27 cellular contexts compared by ENCODE assay signal in the genomic region with DNA sequence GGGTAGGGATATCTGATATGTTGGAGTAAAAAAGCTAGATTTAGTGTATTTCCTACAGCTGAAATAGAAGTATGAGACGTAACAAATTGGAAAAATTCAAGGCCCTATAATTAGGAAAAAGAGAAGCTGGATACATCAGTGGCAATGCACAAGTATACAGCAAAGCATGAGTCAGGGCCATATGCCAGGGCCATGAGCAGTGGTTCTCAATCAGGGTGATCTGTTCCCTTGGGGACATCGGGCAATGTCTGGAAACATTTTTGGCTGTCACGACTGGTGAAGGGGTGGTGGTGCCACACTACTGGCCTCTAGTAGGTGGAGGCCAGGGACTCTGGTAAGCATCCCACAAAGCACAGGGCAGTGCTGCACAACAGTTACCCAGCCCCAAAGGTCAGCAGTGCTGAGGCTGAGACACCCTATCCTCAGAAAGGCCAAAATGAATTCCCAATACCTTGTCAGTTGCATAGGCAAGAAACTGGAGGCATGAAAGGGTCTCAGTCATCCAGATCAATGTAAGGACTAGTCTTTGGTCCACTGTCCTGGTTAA. TPM values are rescaled to one million over a fixed set of nuclear protein-coding genes. Genes with fewer than 3 reads are reported as not detected.
DNase-seq lines count a peak whose midpoint lies in the region; ATAC-seq and TF ChIP-seq lines count a peak whose summit lies in the region.
"Had no signal": no experiment of that assay in that cellular context is flagged by ENCODE, and none has a peak within 500 bp of the region (broad histone marks: within the 10 kb centered on the region; RNA-seq: fewer than 3 reads in every experiment).

No MANE protein-coding gene starts in this region.

- no peak overlapping the region for H3K23ac ChIP-seq in neuronal stem cell (ENCODE audit: low read depth, low read length, poor library complexity)

- no peak overlapping the region for H3K9ac ChIP-seq in endodermal cell (ENCODE audit: extremely low read depth, low read length, poor library complexity, severe bottlenecking)
- no peak overlapping the region for H3K9ac ChIP-seq in neuronal stem cell (ENCODE audit: low read depth, low read length, poor library complexity)

- H4K8ac ChIP-seq in neuronal stem cell (ENCODE audit: low read depth, low read length) = peak overlapping the region; percentile 70

- H3K27ac ChIP-seq in CD4-positive, CD25-positive, alpha-beta regulatory T cell (ENCODE audit: insufficient read depth, low read length, poor library complexity, severe bottlenecking) = no peak overlapping the region
- no peak overlapping the region for H3K27ac ChIP-seq in GM23338 (ENCODE audit: low read depth)
- no peak overlapping the region for H3K27ac ChIP-seq in endodermal cell (ENCODE audit: low read depth, low read length)
- H3K27ac ChIP-seq in neuronal stem cell (replicated peaks; ENCODE audit: low read length) = no peak overlapping the region
- no peak overlapping the region for H3K27ac ChIP-seq in A673 (ENCODE audit: low read depth, low read length, poor library complexity, severe bottlenecking)
- H3K27ac ChIP-seq: C4-2B, SJSA1 had no signal

- no peak overlapping the region for H3K4me3 Mint-ChIP-seq in CD4-positive, CD25-positive, alpha-beta regulatory T cell
- H3K4me3 Mint-ChIP-seq in GM23338 (no peak overlapping the region), endodermal cell (no peak overlapping the region)
- H3K4me3 Mint-ChIP-seq: HFFc6, T-cell had no signal

- peaks cover 26% of the 10 kb centered on the region for H3K36me3 ChIP-seq in CD4-positive, CD25-positive, alpha-beta regulatory T cell (ENCODE audit: control insufficient read depth, insufficient read depth, low read length)
- H3K36me3 ChIP-seq in GM23338 (ENCODE audit: insufficient read depth) (no peaks in the 10 kb centered on the region), endodermal cell (ENCODE audit: control insufficient read depth, insufficient read depth, low read length) (peaks cover 3% of the 10 kb centered on the region), neuronal stem cell (replicated peaks in 1 of 2; ENCODE audit: control insufficient read depth in 2 of 2, insufficient read depth in 2 of 2, low read length in 2 of 2) (peaks cover 8 to 47% of the 10 kb centered on the region in 2 donors), A673 (ENCODE audit: insufficient read depth, low read length, poor library complexity, severe bottlenecking) (no peaks in the 10 kb centered on the region)
- H3K36me3 ChIP-seq: SJSA1 had no signal

- TF ChIP-seq CTCF in GM23338 (conservative IDR thresholded peaks at IDR 0.05; ENCODE audit: low read depth in 2 of 2) (no peak), endodermal cell (conservative IDR thresholded peaks at IDR 0.05) (no peak), A673 (conservative IDR thresholded peaks at IDR 0.05; ENCODE audit: low read depth, low read length) (no peak)

- peak overlapping the region in 2 of 3 donors; percentile 16 to 75 for H3K27ac Mint-ChIP-seq in CD4-positive, CD25-positive, alpha-beta regulatory T cell
- H3K27ac Mint-ChIP-seq in GM23338 = peak overlapping the region; percentile 86
- peak overlapping the region; percentile 26 for H3K27ac Mint-ChIP-seq in endodermal cell
- H3K27ac Mint-ChIP-seq: HFFc6 had no signal

- no peak overlapping the region for H3K4ac ChIP-seq in neuronal stem cell (ENCODE audit: low read length)

- no peak for DNase-seq in CD4-positive, CD25-positive, alpha-beta regulatory T cell
- DNase-seq in GM23338 (ENCODE audit: low spot score) = no peak
- DNase-seq in endodermal cell = no peak
- DNase-seq in neuronal stem cell (ENCODE audit: low spot score) = no peak
- no peak for DNase-seq in A673 (ENCODE audit: low spot score)
- DNase-seq in NCI-H345 treated with DMSO at 0.1 percent for 48 hours (lab: John Stamatoyannopoulos, UW; ENCODE audit: unreplicated experiment) = no peak
- DNase-seq: activated naive CD4-positive, alpha-beta T cell; activated T-cell treated with anti-CD3 and anti-CD28 coated beads, Interleukin-2, amount 50 U/mL, for 1 hour; EL; glutamatergic neuron; HFFc6; Karpas-422; kidney; MV-4-11; NCI-H146; NCI-H2171; NCI-H524 treated with DMSO at 0.1 percent for 48 hours; stimulated activated CD4-positive, alpha-beta T cell treated with anti-CD3 and anti-CD28 coated beads, Interleukin-2, amount 100 ng/mL, for 24 hours; T-cell had no signal

- H3K18ac ChIP-seq in neuronal stem cell (ENCODE audit: low read length) = no peak overlapping the region

- H3K36me3 Mint-ChIP-seq in CD4-positive, CD25-positive, alpha-beta regulatory T cell = peaks cover 19% of the 10 kb centered on the region
- H3K36me3 Mint-ChIP-seq in GM23338 (ENCODE audit: low read depth) (peaks cover 7% of the 10 kb centered on the region; the same call in 2 of the 3 replicates), endodermal cell (ENCODE audit: low read depth) (peaks cover 10% of the 10 kb centered on the region)

- H3K14ac ChIP-seq in neuronal stem cell (ENCODE audit: low read length) = no peak overlapping the region

- no peak overlapping the region for H2BK12ac ChIP-seq in neuronal stem cell (ENCODE audit: low read length)

- H2BK15ac ChIP-seq in neuronal stem cell (ENCODE audit: low read length) = no peak overlapping the region

- no peaks in the 10 kb centered on the region for H4K20me1 ChIP-seq in GM23338 (replicated peaks; ENCODE audit: insufficient read depth)

- H3F3A ChIP-seq in GM23338 (replicated peaks; ENCODE audit: low read depth) = no peaks in the 10 kb centered on the region

- BruUV-seq in A673 (replicated peaks; lab: Mats Ljungman, UMichigan) = no TSS peak

- H3K27me3 Mint-ChIP-seq in CD4-positive, CD25-positive, alpha-beta regulatory T cell = no peaks in the 10 kb centered on the region
- H3K27me3 Mint-ChIP-seq in GM23338 (ENCODE audit: insufficient read depth, low read depth, poor library complexity) (peaks cover 6% of the 10 kb centered on the region), endodermal cell (ENCODE audit: insufficient read depth) (no peaks in the 10 kb centered on the region)
- H3K27me3 Mint-ChIP-seq: T-cell had no signal

- no peak for ATAC-seq in CD4-positive, CD25-positive, alpha-beta regulatory T cell (ENCODE audit: low read depth in 2 of 2)
- ATAC-seq in GM23338 (no peak), GM18519 (IDR thresholded peaks at IDR 0.05; ENCODE audit: low FRiP score, unreplicated experiment) (no peak), HG02970 (IDR thresholded peaks at IDR 0.05; ENCODE audit: low FRiP score, unreplicated experiment) (no peak)
- ATAC-seq: activated CD4-positive, CD25-positive, alpha-beta regulatory T cell treated with anti-CD3 and anti-CD28 coated beads, Interleukin-2, amount 50 U/mL, for 24 hours; Panc1; T-cell had no signal

- H3K4me2 ChIP-seq in GM23338 = no peak overlapping the region
- H3K4me2 ChIP-seq in neuronal stem cell (ENCODE audit: insufficient read depth, low read length, poor library complexity, severe bottlenecking) = no peak overlapping the region
- H3K4me2 ChIP-seq: smooth muscle cell had no signal

- intact Hi-C loops in A673 (cut with micrococcal nuclease; ENCODE audit: unreplicated experiment) = no loop called here

- H2AFZ ChIP-seq in GM23338 = no peak overlapping the region
- H2AFZ ChIP-seq in neuronal stem cell (ENCODE audit: low read length) = no peak overlapping the region

- POLR2A ChIA-PET in A673 (lab: Charles Lee; ENCODE audit: low non-redundant PET) = no interaction called here

- H3K4me3 ChIP-seq in CD4-positive, CD25-positive, alpha-beta regulatory T cell (ENCODE audit: low read depth, low read length) = no peak overlapping the region
- H3K4me3 ChIP-seq in GM23338 (no peak overlapping the region), endodermal cell (ENCODE audit: low read length) (no peak overlapping the region), neuronal stem cell (ENCODE audit: low read length in 2 of 2) (no peak overlapping the region), A673 (ENCODE audit: low read depth, low read length, poor library complexity, severe bottlenecking) (no peak overlapping the region)
- H3K4me3 ChIP-seq: adrenal gland, SJSA1, smooth muscle cell had no signal

- no peak overlapping the region for H4K91ac ChIP-seq in neuronal stem cell (ENCODE audit: low read depth, low read length, poor library complexity)

- CTCF ChIA-PET in A673 (lab: Charles Lee) = no interaction called here

- H3K27me3 ChIP-seq in CD4-positive, CD25-positive, alpha-beta regulatory T cell (ENCODE audit: control insufficient read depth, insufficient read depth, low read length) = no peaks in the 10 kb centered on the region
- H3K27me3 ChIP-seq in GM23338 (ENCODE audit: insufficient read depth) (no peaks in the 10 kb centered on the region), endodermal cell (ENCODE audit: control insufficient read depth, insufficient read depth, low read length, poor library complexity, severe bottlenecking) (no peaks in the 10 kb centered on the region), neuronal stem cell (ENCODE audit: control insufficient read depth in 3 of 3, insufficient read depth in 3 of 3, low read depth in 1 of 3, low read length in 3 of 3) (no peaks in the 10 kb centered on the region), A673 (replicated peaks; ENCODE audit: insufficient read depth, low read depth, low read length, poor library complexity) (no peaks in the 10 kb centered on the region)
- H3K27me3 ChIP-seq: adrenal gland, SJSA1 had no signal

- no peaks in the 10 kb centered on the region for H3K79me2 ChIP-seq in GM23338 (replicated peaks; ENCODE audit: insufficient read depth)

- H3K4me1 ChIP-seq in CD4-positive, CD25-positive, alpha-beta regulatory T cell (ENCODE audit: control insufficient read depth, insufficient read depth, low read length, poor library complexity, severe bottlenecking) = no peaks in the 10 kb centered on the region
- H3K4me1 ChIP-seq in GM23338 (ENCODE audit: insufficient read depth) = peaks cover 24% of the 10 kb centered on the region
- no peaks in the 10 kb centered on the region for H3K4me1 ChIP-seq in endodermal cell (ENCODE audit: control insufficient read depth, insufficient read depth, low read length)
- peaks cover 0 to 8% of the 10 kb centered on the region in 2 donors for H3K4me1 ChIP-seq in neuronal stem cell (ENCODE audit: control insufficient read depth in 2 of 2, insufficient read depth in 1 of 2, low read depth in 1 of 2, low read length in 2 of 2)
- peaks cover 18% of the 10 kb centered on the region for H3K4me1 ChIP-seq in A673 (ENCODE audit: insufficient read depth, low read length, poor library complexity, severe bottlenecking)
- H3K4me1 ChIP-seq: SJSA1 had no signal

- H2BK120ac ChIP-seq in neuronal stem cell (ENCODE audit: low read depth, low read length) = no peak overlapping the region

- H3K9me3 Mint-ChIP-seq in CD4-positive, CD25-positive, alpha-beta regulatory T cell = no peaks in the 10 kb centered on the region
- no peaks in the 10 kb centered on the region for H3K9me3 Mint-ChIP-seq in GM23338
- H3K9me3 Mint-ChIP-seq in endodermal cell = no peaks in the 10 kb centered on the region
- H3K9me3 Mint-ChIP-seq: HFFc6, T-cell had no signal

- peaks cover 13 to 20% (median 14%) of the 10 kb centered on the region in 4 donors for H3K4me1 Mint-ChIP-seq in CD4-positive, CD25-positive, alpha-beta regulatory T cell
- H3K4me1 Mint-ChIP-seq in GM23338 (peaks cover 28% of the 10 kb centered on the region), endodermal cell (peaks cover 9% of the 10 kb centered on the region)

- H3K79me1 ChIP-seq in neuronal stem cell (ENCODE audit: low read depth, low read length) = no peaks in the 10 kb centered on the region

- no peak overlapping the region for H2BK5ac ChIP-seq in neuronal stem cell (ENCODE audit: low read length)

- H2AK5ac ChIP-seq in neuronal stem cell (ENCODE audit: low read depth, low read length) = no peak overlapping the region

- 94 to 100% methylated on average over 1 to 3 of the region's 3 CpGs for WGBS in endodermal cell (ENCODE audit: insufficient coverage in 1 of 2, insufficient read length in 1 of 2), 2 experiments
- no CpG with 5 or more reads among the region's 3 CpGs for WGBS in neuronal stem cell (ENCODE audit: extremely low coverage in 2 of 2, insufficient read length in 2 of 2, insufficient replicate concordance in 1 of 2), 2 donors

- H3K9me2 ChIP-seq in GM23338 (ENCODE audit: insufficient read depth) = no peaks in the 10 kb centered on the region

- H3K9me3 ChIP-seq in CD4-positive, CD25-positive, alpha-beta regulatory T cell (ENCODE audit: control insufficient read depth in 2 of 2, low read length in 2 of 2) = no peaks in the 10 kb centered on the region
- H3K9me3 ChIP-seq in endodermal cell (ENCODE audit: control insufficient read depth, low read length) (no peaks in the 10 kb centered on the region), neuronal stem cell (replicated peaks in 1 of 2; ENCODE audit: control insufficient read depth in 2 of 2, insufficient read depth in 1 of 2, low read depth in 1 of 2, low read length in 2 of 2) (no peaks in the 10 kb centered on the region), A673 (ENCODE audit: low read depth, low read length, poor library complexity, severe bottlenecking) (no peaks in the 10 kb centered on the region)
- H3K9me3 ChIP-seq: adrenal gland, SJSA1 had no signal

RNA-seq across cellular contexts. Expression of a gene that starts 36.8 kb away (rescaled TPM):
- 9.0 TPM for total RNA-seq in CD4-positive, CD25-positive, alpha-beta regulatory T cell
- 1 to 10 TPM; 1.8 to 3.4 (median 2.3) TPM for polyA plus RNA-seq in CD4-positive, CD25-positive, alpha-beta regulatory T cell
- total RNA-seq in GM23338 (2014; rRNA removed; shearing (Covaris generic)) = 1.3 and 2.0 TPM in 2 replicates
- 2.4 and 3.9 TPM in 2 replicates for polyA plus RNA-seq in GM23338 (2016; fragmentation: Nextera tagmentation; extraction: Ambion mirVana)
- total RNA-seq in endodermal cell (1 to 10 TPM; 1.2 to 1.5 TPM), A673 (2021) (not detected in 2 replicates)
- polyA plus RNA-seq in endodermal cell (2013, experiment 1 of 2) = 9.2 TPM
- 8.8 TPM for polyA plus RNA-seq in endodermal cell (2013, experiment 2 of 2)
- polyA plus RNA-seq in neuronal stem cell (2013, experiment 1 of 2) = 7.0 TPM
- 7.0 TPM for polyA plus RNA-seq in neuronal stem cell (2013, experiment 2 of 2)

Comparison
In these comparisons a context has a peak if more than half of its experiments do, and no peak if none do; other contexts are left out.
1. H3K27ac Mint-ChIP-seq: peak in every context shown above with its lines; median percentile 86 in GM23338; 46 in CD4-positive, CD25-positive, alpha-beta regulatory T cell; 26 in endodermal cell.